ENCODE assay signal across 9 cellular contexts in genomic region chr20:5845686-5846651, GRCh38.
DNase-seq lines count a peak whose midpoint lies in the region; FAIRE-seq and TF ChIP-seq lines count a peak whose summit lies in the region.
"Had no signal": no experiment of that assay in that cellular context is flagged by ENCODE, and none has a peak within 500 bp of the region (broad histone marks: within the 10 kb centered on the region; RNA-seq: fewer than 3 reads in every experiment).

No MANE protein-coding gene starts in this region.

- no peaks in the 10 kb centered on the region for H3K9me2 ChIP-seq in Karpas-422 (replicated peaks; ENCODE audit: insufficient read depth, low read length)

- H3K27me3 ChIP-seq in Karpas-422 (ENCODE audit: low read length) (no peaks in the 10 kb centered on the region), H7 (ENCODE audit: control insufficient read depth, insufficient read depth, low read length) (no peaks in the 10 kb centered on the region)

- H3K79me2 ChIP-seq in Karpas-422 (ENCODE audit: low read length), result no peaks in the 10 kb centered on the region

- TF ChIP-seq CTCF in coronary artery (IDR thresholded peaks at IDR 0.05), result no peak

- no peak for DNase-seq in GM18507 (ENCODE audit: extremely low spot score, insufficient read length, low read depth)
- DNase-seq in NCI-H2196 (lab: John Stamatoyannopoulos, UW; ENCODE audit: unreplicated experiment), result peak; percentile 75
- no peak for DNase-seq in coronary artery (ENCODE audit: low spot score)
- peak; percentile 66 for DNase-seq in renal cortical epithelial cell (ENCODE audit: low read depth)
- DNase-seq in NCI-H774 (lab: John Stamatoyannopoulos, UW), result no peak
- DNase-seq in stimulated activated CD4-positive, alpha-beta T cell treated with anti-CD3 and anti-CD28 coated beads, Interleukin-15, amount 100 ng/mL, for 24 hours, result no peak
- no peak for DNase-seq in Karpas-422
- no peak for DNase-seq in H7
- DNase-seq: activated naive CD4-positive, alpha-beta T cell treated with Interleukin-2 at 50 U/mL for 16 hours had no signal

- H3K36me3 ChIP-seq in Karpas-422 (ENCODE audit: insufficient read depth, low read length) (no peaks in the 10 kb centered on the region), H7 (replicated peaks; ENCODE audit: control insufficient read depth, insufficient read depth, low read length) (no peaks in the 10 kb centered on the region)

- H2AFZ ChIP-seq in Karpas-422 (ENCODE audit: low read length), result no peak overlapping the region

- no peak overlapping the region for H3K27ac ChIP-seq in coronary artery
- no peak overlapping the region for H3K27ac ChIP-seq in Karpas-422 (ENCODE audit: low read length)

- FAIRE-seq in GM18507 (lab: Jason Lieb, UNC), result peak; percentile 55

- H3K4me3 ChIP-seq in coronary artery, result peak overlapping the region; percentile 11
- no peak overlapping the region for H3K4me3 ChIP-seq in Karpas-422 (ENCODE audit: low read length)
- H3K4me3 ChIP-seq in H7 (ENCODE audit: insufficient read depth, low read depth, low read length), result no peak overlapping the region

- no peaks in the 10 kb centered on the region for H3K4me1 ChIP-seq in Karpas-422 (ENCODE audit: low read length)

- H3K9me3 ChIP-seq in Karpas-422 (ENCODE audit: low read length), result no peaks in the 10 kb centered on the region

- H4K20me1 ChIP-seq in Karpas-422 (ENCODE audit: insufficient read depth, low read depth, low read length), result 0 out of 2 replicates have a peak, but pooled peaks cover 8% of the 10 kb centered on the region

- no peak overlapping the region for H3K9ac ChIP-seq in Karpas-422 (ENCODE audit: low read length)

- no peak overlapping the region for H3K4me2 ChIP-seq in Karpas-422 (ENCODE audit: low read depth, low read length, poor library complexity, severe bottlenecking)

Comparison
In these comparisons a context has a peak if more than half of its experiments do, and no peak if none do; other contexts are left out.
1. DNase-seq: peak in NCI-H2196 (single experiment) and renal cortical epithelial cell (single experiment); none in GM18507 (single experiment), coronary artery (single experiment), NCI-H774 (single experiment), stimulated activated CD4-positive, alpha-beta T cell treated with anti-CD3 and anti-CD28 coated beads, Interleukin-15, amount 100 ng/mL, for 24 hours (single experiment), Karpas-422 (single experiment) and H7 (single experiment).